In the genomic region with DNA sequence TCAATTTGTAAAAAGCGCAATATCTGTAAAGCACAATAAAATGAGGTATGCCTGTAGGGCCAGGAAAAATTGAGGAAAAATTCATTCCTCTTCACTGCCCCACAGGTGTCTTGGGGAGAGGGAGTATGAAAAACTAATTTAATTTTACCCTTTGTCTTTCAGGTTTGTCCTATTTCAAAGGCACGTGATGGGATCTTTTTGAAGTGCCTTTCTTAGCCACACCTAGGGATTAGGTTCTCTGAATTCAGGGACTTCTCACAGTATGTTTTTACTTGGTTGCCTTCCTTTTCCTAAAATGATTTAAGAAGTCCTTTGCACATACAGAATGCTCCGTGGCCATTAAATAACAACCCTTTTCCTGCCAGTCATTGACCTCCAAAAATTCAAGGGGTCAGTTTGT, we compare ENCODE assay signal across 18 cellular contexts.
DNase-seq lines count a peak whose midpoint lies in the region; ATAC-seq, FAIRE-seq and TF ChIP-seq lines count a peak whose summit lies in the region.
"Had no signal": no experiment of that assay in that cellular context is flagged by ENCODE, and none has a peak within 500 bp of the region (broad histone marks: within the 10 kb centered on the region; RNA-seq: fewer than 3 reads in every experiment).

No MANE protein-coding gene starts in this region.

- TF ChIP-seq EP300 in A549 (IDR thresholded peaks at IDR 0.05) = no peak

- H3K9me3 ChIP-seq in A549 (peaks cover 7% of the 10 kb centered on the region; the same call in 1 of the 3 replicates), OCI-LY7 (ENCODE audit: low read length) (no peaks in the 10 kb centered on the region; the same call in 1 of the 2 replicates)
- H3K9me3 ChIP-seq in CD4-positive, CD25-positive, alpha-beta regulatory T cell (ENCODE audit: control insufficient read depth in 2 of 2, low read length in 2 of 2) = no peaks in the 10 kb centered on the region

- intact Hi-C loops in OCI-LY7 (cut with micrococcal nuclease; ENCODE audit: unreplicated experiment) = no loop called here

- H3K36me3 ChIP-seq in CD4-positive, CD25-positive, alpha-beta regulatory T cell (ENCODE audit: control insufficient read depth, insufficient read depth, low read length) = peaks cover 13% of the 10 kb centered on the region
- peaks cover 48% of the 10 kb centered on the region for H3K36me3 ChIP-seq in OCI-LY7 (ENCODE audit: insufficient read depth, low read length)
- H3K36me3 ChIP-seq: breast epithelium, WERI-Rb-1 had no signal

- no peak for FAIRE-seq in A549 (lab: Jason Lieb, UNC)
- FAIRE-seq: islet of Langerhans had no signal

- no TSS peak for BruUV-seq in OCI-LY7 (replicated peaks; lab: Mats Ljungman, UMichigan)

- peak overlapping the region in 2 of 3 donors; percentile 42 to 79 for H3K27ac Mint-ChIP-seq in CD4-positive, CD25-positive, alpha-beta regulatory T cell
- H3K27ac Mint-ChIP-seq: activated naive CD4-positive, alpha-beta T cell treated with anti-CD3 and anti-CD28 coated beads, Interleukin-2, amount 10 ng/mL, durations not matched to agents 7 days and 5 days had no signal

- H3K36me3 Mint-ChIP-seq in CD4-positive, CD25-positive, alpha-beta regulatory T cell = peaks cover 25% of the 10 kb centered on the region

- ATAC-seq in A549 (no peak), esophagus mucosa (peak; percentile 13), HG03439 (IDR thresholded peaks at IDR 0.05; ENCODE audit: unreplicated experiment) (no peak), GM21737 (IDR thresholded peaks at IDR 0.05; ENCODE audit: unreplicated experiment) (no peak)
- no peak for ATAC-seq in CD4-positive, CD25-positive, alpha-beta regulatory T cell (ENCODE audit: low read depth in 2 of 2)
- ATAC-seq: psoas muscle, Right ventricle myocardium inferior had no signal

- no peak overlapping the region for H2AFZ ChIP-seq in OCI-LY7 (ENCODE audit: low read length)

- no peaks in the 10 kb centered on the region for H3K9me2 ChIP-seq in OCI-LY7 (ENCODE audit: insufficient read depth, low read length)

- no peak for TF ChIP-seq POLR2A in A549 (IDR thresholded peaks at IDR 0.05; ENCODE audit: low read length)

- H3K9me3 Mint-ChIP-seq in CD4-positive, CD25-positive, alpha-beta regulatory T cell = peaks cover 0 to 4% (median 0%) of the 10 kb centered on the region in 7 donors
- H3K9me3 Mint-ChIP-seq: activated naive CD4-positive, alpha-beta T cell treated with anti-CD3 and anti-CD28 coated beads, Interleukin-2, amount 10 ng/mL, durations not matched to agents 7 days and 5 days had no signal

- H4K20me1 ChIP-seq in OCI-LY7 (ENCODE audit: insufficient read depth, low read length) = peaks cover 13% of the 10 kb centered on the region; the same call in 1 of the 2 replicates

- peak overlapping the region in 1 of 4 donors; percentile 39 for H3K4me3 Mint-ChIP-seq in CD4-positive, CD25-positive, alpha-beta regulatory T cell
- H3K4me3 Mint-ChIP-seq: activated naive CD4-positive, alpha-beta T cell treated with anti-CD3 and anti-CD28 coated beads, Interleukin-2, amount 10 ng/mL, durations not matched to agents 7 days and 5 days had no signal

- H3K79me2 ChIP-seq in OCI-LY7 (ENCODE audit: insufficient read depth, low read depth, low read length) = peaks cover 98% of the 10 kb centered on the region

- CTCF ChIA-PET in A549 (lab: Yijun Ruan, JAX) = interaction anchor here (2.5 kb wide), 1 partner anchor 48 kb away, joined by 8 read pairs; no protein-coding TSS in a partner anchor
- CTCF ChIA-PET in OCI-LY7 (lab: Charles Lee; ENCODE audit: unreplicated experiment) = no interaction called here

- no peak for TF ChIP-seq RAD21 in A549 (conservative IDR thresholded peaks at IDR 0.05 in 1 of 2, IDR thresholded peaks at IDR 0.05 in 1 of 2)

- no peaks in the 10 kb centered on the region for H3K27me3 Mint-ChIP-seq in CD4-positive, CD25-positive, alpha-beta regulatory T cell
- H3K27me3 Mint-ChIP-seq: activated naive CD4-positive, alpha-beta T cell treated with anti-CD3 and anti-CD28 coated beads, Interleukin-2, amount 10 ng/mL, durations not matched to agents 7 days and 5 days had no signal

- H3K4me3 ChIP-seq in A549 (no peak overlapping the region), OCI-LY7 (ENCODE audit: low read depth, low read length, poor library complexity, severe bottlenecking) (no peak overlapping the region)
- peak overlapping the region; percentile 18 for H3K4me3 ChIP-seq in CD4-positive, CD25-positive, alpha-beta regulatory T cell (ENCODE audit: low read depth, low read length)
- H3K4me3 ChIP-seq: breast epithelium, psoas muscle, tibial artery had no signal

- POLR2A ChIA-PET in A549 (lab: Yijun Ruan, JAX) (no interaction called here), OCI-LY7 (lab: Charles Lee) (no interaction called here)

- H3K4me1 Mint-ChIP-seq in CD4-positive, CD25-positive, alpha-beta regulatory T cell = peaks cover 48 to 77% (median 64%) of the 10 kb centered on the region in 4 donors

- peaks cover 59% of the 10 kb centered on the region for H3K4me1 ChIP-seq in A549
- peaks cover 37% of the 10 kb centered on the region for H3K4me1 ChIP-seq in CD4-positive, CD25-positive, alpha-beta regulatory T cell (ENCODE audit: control insufficient read depth, insufficient read depth, low read length, poor library complexity, severe bottlenecking)
- peaks cover 66% of the 10 kb centered on the region for H3K4me1 ChIP-seq in OCI-LY7 (ENCODE audit: insufficient read depth, low read length, poor library complexity, severe bottlenecking)

- no peaks in the 10 kb centered on the region for H3K27me3 ChIP-seq in CD4-positive, CD25-positive, alpha-beta regulatory T cell (ENCODE audit: control insufficient read depth, insufficient read depth, low read length)
- H3K27me3 ChIP-seq: breast epithelium, tibial artery had no signal

- peak overlapping the region; percentile 69 to 80 for H3K27ac ChIP-seq in A549
- no peak overlapping the region for H3K27ac ChIP-seq in CD4-positive, CD25-positive, alpha-beta regulatory T cell (ENCODE audit: insufficient read depth, low read length, poor library complexity, severe bottlenecking)
- peak overlapping the region; percentile 76 for H3K27ac ChIP-seq in OCI-LY7 (ENCODE audit: low read depth, low read length, poor library complexity, severe bottlenecking)
- H3K27ac ChIP-seq: psoas muscle, tibial artery, WERI-Rb-1 had no signal

- no peak for TF ChIP-seq CTCF in A549 (IDR thresholded peaks at IDR 0.05)
- no peak for TF ChIP-seq CTCF in OCI-LY7 (conservative IDR thresholded peaks at IDR 0.05; ENCODE audit: low read length)

- 34% methylated on average over 3 of the region's 3 CpGs for WGBS in A549 (ENCODE audit: missing lambda C conversion rate)

- H3K4me2 ChIP-seq in A549 = peak overlapping the region; percentile 85
- H3K4me2 ChIP-seq in OCI-LY7 (ENCODE audit: low read length) = peak overlapping the region; percentile 79

- DNase-seq in A549 (ENCODE audit: low read depth in 1 of 2, low spot score in 1 of 2) (no peak), OCI-LY7 (ENCODE audit: low spot score) (no peak), C1 segment of cervical spinal cord (lab: John Stamatoyannopoulos, UW) (no peak), NCI-H510A (lab: John Stamatoyannopoulos, UW) (no peak)
- no peak for DNase-seq in CD4-positive, CD25-positive, alpha-beta regulatory T cell
- DNase-seq: activated naive CD4-positive, alpha-beta T cell treated with anti-CD3 and anti-CD28 coated beads, Interleukin-2, amount 10 ng/mL, durations not matched to agents 7 days and 5 days; AML-193; dermis blood vessel endothelial cell; NCI-H1436 treated with DMSO at 0.1 percent for 48 hours; psoas muscle; tibial artery; WERI-Rb-1 had no signal

TF ChIP-seq in A549, 52 proteins besides CTCF, POLR2A, EP300 and RAD21:
- no peak for TF ChIP-seq MYC (IDR thresholded peaks at IDR 0.05; ENCODE audit: borderline replicate concordance, low read length)
- no peak for TF ChIP-seq KDM5A (IDR thresholded peaks at IDR 0.05)
- TF ChIP-seq, protein P1, sequence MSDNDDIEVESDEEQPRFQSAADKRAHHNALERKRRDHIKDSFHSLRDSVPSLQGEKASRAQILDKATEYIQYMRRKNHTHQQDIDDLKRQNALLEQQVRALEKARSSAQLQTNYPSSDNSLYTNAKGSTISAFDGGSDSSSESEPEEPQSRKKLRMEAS (IDR thresholded peaks at IDR 0.05) = 0 out of 2 replicates have a peak, but pooled peaks have one; percentile 12
- TF ChIP-seq SREBF2 (IDR thresholded peaks at IDR 0.05) = no peak
